Comparison of ENCODE assay signal across 9 cellular contexts in genomic region chr7:131235489-131236317, GRCh38.
DNase-seq lines count a peak whose midpoint lies in the region; ATAC-seq and TF ChIP-seq lines count a peak whose summit lies in the region.
"Had no signal": no experiment of that assay in that cellular context is flagged by ENCODE, and none has a peak within 500 bp of the region (broad histone marks: within the 10 kb centered on the region; RNA-seq: fewer than 3 reads in every experiment).

No MANE protein-coding gene starts in this region.

- H3K4me3 Mint-ChIP-seq in activated T-helper 2 cell treated with anti-CD3 and anti-CD28 coated beads, Interferon-gamma antibody, Interleukin-2, Interleukin-4, amounts not matched to agents 10 μg/mL and 5 μg/mL and 100 μg/mL, durations not matched to agents 14 hours and 24 hours and 36 hours (ENCODE audit: low read depth): peak overlapping the region; percentile 46

- H3K27me3 Mint-ChIP-seq in activated T-helper 2 cell treated with anti-CD3 and anti-CD28 coated beads, Interferon-gamma antibody, Interleukin-2, Interleukin-4, amounts not matched to agents 10 μg/mL and 5 μg/mL and 100 μg/mL, durations not matched to agents 14 hours and 24 hours and 36 hours (ENCODE audit: low read depth): no peaks in the 10 kb centered on the region

- peak overlapping the region; percentile 63 for H3K4me2 ChIP-seq in OCI-LY1 (ENCODE audit: low read length)

- no peaks in the 10 kb centered on the region for H3K36me3 ChIP-seq in OCI-LY1 (ENCODE audit: insufficient read depth, low read length)
- H3K36me3 ChIP-seq in gastroesophageal sphincter: no peaks in the 10 kb centered on the region

- TF ChIP-seq POLR2A in gastroesophageal sphincter (IDR thresholded peaks at IDR 0.05): no peak

- in situ Hi-C loops in Caki2 (cut with HindIII; ENCODE audit: low pct_unique_long_range_greater_than_20kb, low sequenced_read_pairs): no loop called here

- DNase-seq in Caki2 (ENCODE audit: low read depth) (peak; percentile 84), smooth muscle cell of the brain vasculature (ENCODE audit: low read depth, low spot score) (peak; percentile 88)
- peak; percentile 76 for DNase-seq in activated T-helper 2 cell treated with anti-CD3 and anti-CD28 coated beads, Interferon-gamma antibody, Interleukin-2, Interleukin-4, amounts not matched to agents 10 μg/mL and 5 μg/mL and 100 μg/mL, durations not matched to agents 14 hours and 24 hours and 36 hours (ENCODE audit: low spot score)

- intact Hi-C loops in activated T-helper 2 cell treated with anti-CD3 and anti-CD28 coated beads, Interferon-gamma antibody, Interleukin-2, Interleukin-4, amounts not matched to agents 10 μg/mL and 5 μg/mL and 100 μg/mL, durations not matched to agents 14 hours and 24 hours and 36 hours (cut with micrococcal nuclease): loop anchor here (1.0 to 10.0 kb wide), 5 partner anchors 47 to 269 kb away; partner anchors contain the start of gene MKLN1

- TF ChIP-seq CTCF in OCI-LY1 (IDR thresholded peaks at IDR 0.05; ENCODE audit: low read length) (no peak), gastroesophageal sphincter (IDR thresholded peaks at IDR 0.05) (no peak)

- H3K9me3 Mint-ChIP-seq in activated T-helper 2 cell treated with anti-CD3 and anti-CD28 coated beads, Interferon-gamma antibody, Interleukin-2, Interleukin-4, amounts not matched to agents 10 μg/mL and 5 μg/mL and 100 μg/mL, durations not matched to agents 14 hours and 24 hours and 36 hours: no peaks in the 10 kb centered on the region

- WGBS in gastroesophageal sphincter (ENCODE audit: low coverage in 1 of 2), 2 donors: 24 to 39% methylated on average over 11 to 13 of the region's 13 CpGs

- H3K27ac ChIP-seq in OCI-LY1 (ENCODE audit: low read depth, low read length, poor library complexity, severe bottlenecking): peak overlapping the region; percentile 81
- H3K27ac ChIP-seq in gastroesophageal sphincter: no peak overlapping the region
- H3K27ac ChIP-seq: HL-60 had no signal

- H3K4me3 ChIP-seq in OCI-LY1 (ENCODE audit: low read depth, low read length, poor library complexity, severe bottlenecking): peak overlapping the region; percentile 40
- H3K4me3 ChIP-seq in gastroesophageal sphincter: no peak overlapping the region

- no peaks in the 10 kb centered on the region for H3K36me3 Mint-ChIP-seq in activated T-helper 2 cell treated with anti-CD3 and anti-CD28 coated beads, Interferon-gamma antibody, Interleukin-2, Interleukin-4, amounts not matched to agents 10 μg/mL and 5 μg/mL and 100 μg/mL, durations not matched to agents 14 hours and 24 hours and 36 hours (ENCODE audit: low read depth)

- no peaks in the 10 kb centered on the region for H3K79me2 ChIP-seq in OCI-LY1 (ENCODE audit: insufficient read depth, low read length)

- H3K9me2 ChIP-seq in OCI-LY1 (ENCODE audit: low read depth, low read length): no peaks in the 10 kb centered on the region

- peaks cover 51% of the 10 kb centered on the region for H3K4me1 Mint-ChIP-seq in activated T-helper 2 cell treated with anti-CD3 and anti-CD28 coated beads, Interferon-gamma antibody, Interleukin-2, Interleukin-4, amounts not matched to agents 10 μg/mL and 5 μg/mL and 100 μg/mL, durations not matched to agents 14 hours and 24 hours and 36 hours (ENCODE audit: low read depth)

- H3F3A ChIP-seq in OCI-LY1 (ENCODE audit: insufficient read depth, low read length): 0 out of 2 replicates have a peak, but pooled peaks cover 7% of the 10 kb centered on the region

- 0 out of 2 replicates have a peak, but pooled peaks cover 3% of the 10 kb centered on the region for H3K9me3 ChIP-seq in OCI-LY1 (ENCODE audit: low read length)
- no peaks in the 10 kb centered on the region for H3K9me3 ChIP-seq in gastroesophageal sphincter

- ATAC-seq in gastroesophageal sphincter (peak; percentile 33), HG03521 (IDR thresholded peaks at IDR 0.05; ENCODE audit: unreplicated experiment) (no peak), GM21526 (IDR thresholded peaks at IDR 0.05; ENCODE audit: low FRiP score, unreplicated experiment) (no peak), GM18870 (IDR thresholded peaks at IDR 0.05; ENCODE audit: unreplicated experiment) (no peak)

- H3K27ac Mint-ChIP-seq in activated T-helper 2 cell treated with anti-CD3 and anti-CD28 coated beads, Interferon-gamma antibody, Interleukin-2, Interleukin-4, amounts not matched to agents 10 μg/mL and 5 μg/mL and 100 μg/mL, durations not matched to agents 14 hours and 24 hours and 36 hours: peak overlapping the region; percentile 98

- H3K4me1 ChIP-seq in OCI-LY1 (ENCODE audit: insufficient read depth, low read length, severe bottlenecking): peaks cover 46% of the 10 kb centered on the region
- peaks cover 0 to 5% (median 0%) of the 10 kb centered on the region in 3 donors for H3K4me1 ChIP-seq in gastroesophageal sphincter

- no peak for TF ChIP-seq EP300 in gastroesophageal sphincter (IDR thresholded peaks at IDR 0.05)

- no peaks in the 10 kb centered on the region for H4K20me1 ChIP-seq in OCI-LY1 (ENCODE audit: insufficient read depth, low read length)

- H2AFZ ChIP-seq in OCI-LY1 (ENCODE audit: low read length): peak overlapping the region; percentile 76

- H3K27me3 ChIP-seq in OCI-LY1 (ENCODE audit: insufficient read depth, low read length) (no peaks in the 10 kb centered on the region), gastroesophageal sphincter (no peaks in the 10 kb centered on the region)

- H3K9ac ChIP-seq in OCI-LY1 (ENCODE audit: low read length): peak overlapping the region; percentile 54
